ENCODE assay signal across 14 cellular contexts in genomic region chr3:52019352-52020080, GRCh38. TPM values are rescaled to one million over a fixed set of nuclear protein-coding genes. Genes with fewer than 3 reads are reported as not detected.
A peak's percentile ranks its signal among the peaks of the same experiment; 100 is the strongest.
DNase-seq lines count a peak whose midpoint lies in the region; ATAC-seq, FAIRE-seq and TF ChIP-seq lines count a peak whose summit lies in the region.
"Had no signal": no experiment of that assay in that cellular context is flagged by ENCODE, and none has a peak within 500 bp of the region (broad histone marks: within the 10 kb centered on the region; RNA-seq: fewer than 3 reads in every experiment).

No MANE protein-coding gene starts in this region.

- TF ChIP-seq CTCF in HFFc6 (IDR thresholded peaks at IDR 0.05) (no peak), HepG2 (CRISPR knock-in tag; IDR thresholded peaks at IDR 0.05) (no peak), stomach (IDR thresholded peaks at IDR 0.05) (no peak)

- POLR2A ChIA-PET in HepG2 (lab: Yijun Ruan, JAX): interaction anchor here (1.7 kb wide), 1 partner anchor 14 kb away, joined by 5 read pairs; no protein-coding TSS in a partner anchor

- intact Hi-C loops in HepG2 (cut with micrococcal nuclease; ENCODE audit: unreplicated experiment) (no loop called here), stomach (cut with DNase I; ENCODE audit: low total_unique reads) (no loop called here)

- BruUV-seq in HepG2 (replicated peaks; lab: Mats Ljungman, UMichigan): no TSS peak

- TF ChIP-seq RAD21 in HepG2 (CRISPR knock-in tag; IDR thresholded peaks at IDR 0.05): no peak

- TF ChIP-seq EP300 in HepG2 (IDR thresholded peaks at IDR 0.05; ENCODE audit: low read depth in 2 of 2, low read length in 2 of 2): no peak
- TF ChIP-seq EP300 in HepG2 (CRISPR knock-in tag; IDR thresholded peaks at IDR 0.05; ENCODE audit: borderline replicate concordance): no peak
- TF ChIP-seq EP300 in stomach (IDR thresholded peaks at IDR 0.05): peak; percentile 55

- no peaks in the 10 kb centered on the region for H3K9me3 ChIP-seq in esophagus (ENCODE audit: control insufficient read depth in 2 of 2, insufficient read depth in 1 of 2, low read depth in 1 of 2, low read length in 1 of 2)
- H3K9me3 ChIP-seq in HepG2 (ENCODE audit: low read length): no peaks in the 10 kb centered on the region
- H3K9me3 ChIP-seq in stomach: no peaks in the 10 kb centered on the region
- H3K9me3 ChIP-seq: right lobe of liver had no signal

- WGBS in esophagus, 2 donors: 74 to 80% methylated on average over 17 of the region's 17 CpGs
- WGBS in HepG2 (ENCODE audit: low lambda C conversion rate): 20% methylated on average over 11 of the region's 17 CpGs
- WGBS in stomach, 5 donors: 73 to 82% (median 82%) methylated on average over 14 to 17 of the region's 17 CpGs

- peaks cover 0 to 10% of the 10 kb centered on the region in 2 donors for H3K4me1 ChIP-seq in esophagus (ENCODE audit: control insufficient read depth in 2 of 2, insufficient read depth in 2 of 2, low read length in 1 of 2)
- peaks cover 67% of the 10 kb centered on the region for H3K4me1 ChIP-seq in HepG2 (ENCODE audit: insufficient read depth, low read length)
- peaks cover 0 to 25% (median 2%) of the 10 kb centered on the region in 4 donors for H3K4me1 ChIP-seq in stomach
- H3K4me1 ChIP-seq: right lobe of liver had no signal

- no peak for ATAC-seq in HepG2
- ATAC-seq in HG03460 (IDR thresholded peaks at IDR 0.05; ENCODE audit: unreplicated experiment): no peak
- no peak for ATAC-seq in GM19455 (IDR thresholded peaks at IDR 0.05; ENCODE audit: unreplicated experiment)
- no peak for ATAC-seq in HG02588 (IDR thresholded peaks at IDR 0.05; ENCODE audit: unreplicated experiment)

- H3K27ac ChIP-seq in esophagus (ENCODE audit: low read depth in 2 of 2, low read length in 1 of 2) (peak overlapping the region; percentile 8 to 21), HepG2 (ENCODE audit: extremely low read length, insufficient read depth, low read length) (no peak overlapping the region), stomach (peak overlapping the region in 3 of 5 donors; percentile 20 to 46 (median 25))
- H3K27ac ChIP-seq: right lobe of liver had no signal

- peaks cover 27% of the 10 kb centered on the region for H3K4me1 Mint-ChIP-seq in HFFc6 (ENCODE audit: low read depth)

- no peaks in the 10 kb centered on the region for H3K9me3 Mint-ChIP-seq in HFFc6
- H3K9me3 Mint-ChIP-seq: activated B cell treated with CpG ODN at 0.5 μM for 24 hours had no signal

- H3K79me2 ChIP-seq in HepG2 (ENCODE audit: insufficient read depth, low read length): no peaks in the 10 kb centered on the region

- peak overlapping the region; percentile 42; the same call in 1 of the 2 replicates for H3K27ac Mint-ChIP-seq in HFFc6
- H3K27ac Mint-ChIP-seq: activated B cell treated with CpG ODN at 0.5 μM for 24 hours; activated naive CD8-positive, alpha-beta T cell had no signal

- H3K9ac ChIP-seq in HepG2 (ENCODE audit: insufficient read depth, low read depth, low read length): no peak overlapping the region

- no peak overlapping the region for H3K4me3 Mint-ChIP-seq in HFFc6
- H3K4me3 Mint-ChIP-seq: activated B cell treated with CpG ODN at 0.5 μM for 24 hours; activated naive CD8-positive, alpha-beta T cell had no signal

- H3K36me3 ChIP-seq in esophagus (ENCODE audit: control insufficient read depth in 2 of 2, insufficient read depth in 2 of 2, low read length in 1 of 2) (no peaks in the 10 kb centered on the region), HepG2 (replicated peaks in 1 of 2; ENCODE audit: control insufficient read depth in 1 of 2, insufficient read depth in 2 of 2, low read length in 2 of 2) (no peaks in the 10 kb centered on the region), stomach (no peaks in the 10 kb centered on the region)
- H3K36me3 ChIP-seq: right lobe of liver had no signal

- H3K27me3 Mint-ChIP-seq in HFFc6 (ENCODE audit: insufficient read depth): peaks cover 1% of the 10 kb centered on the region; the same call in 1 of the 2 replicates
- H3K27me3 Mint-ChIP-seq: activated naive CD8-positive, alpha-beta T cell had no signal

- no peak for FAIRE-seq in HepG2 (lab: Jason Lieb, UNC)
- FAIRE-seq: colon, D721Med had no signal

- peak overlapping the region; percentile 39; the same call in 1 of the 2 replicates for H3K4me2 ChIP-seq in HepG2 (ENCODE audit: low read depth, low read length)

- H2AFZ ChIP-seq in HepG2 (ENCODE audit: low read length): no peak overlapping the region

- no peaks in the 10 kb centered on the region for H3K27me3 ChIP-seq in esophagus (ENCODE audit: control insufficient read depth in 1 of 2, insufficient read depth in 2 of 2, low read length in 2 of 2)
- H3K27me3 ChIP-seq in HepG2 (ENCODE audit: control insufficient read depth in 1 of 2, insufficient read depth in 2 of 2, low read length in 2 of 2): peaks cover 0 to 62% of the 10 kb centered on the region in 2 experiments; a peak in 3 of 5 replicates
- no peaks in the 10 kb centered on the region for H3K27me3 ChIP-seq in stomach
- H3K27me3 ChIP-seq: right lobe of liver had no signal

- CTCF ChIA-PET in HepG2 (lab: Yijun Ruan, JAX; ENCODE audit: low intra/inter-chr PET ratio, low total read pairs): no interaction called here

- no peaks in the 10 kb centered on the region for H4K20me1 ChIP-seq in HepG2 (ENCODE audit: insufficient read depth, low read length)

- H3K36me3 Mint-ChIP-seq in HFFc6 (ENCODE audit: low read depth): no peaks in the 10 kb centered on the region
- H3K36me3 Mint-ChIP-seq: activated naive CD8-positive, alpha-beta T cell had no signal

- H3K4me3 ChIP-seq in esophagus (ENCODE audit: low read depth in 1 of 2, low read length in 2 of 2): no peak overlapping the region
- peak overlapping the region in 1 of 3 experiments; percentile 40; a peak in 1 of 6 replicates for H3K4me3 ChIP-seq in HepG2 (replicated peaks in 1 of 3; ENCODE audit: insufficient read depth in 1 of 3, low read depth in 2 of 3, low read length in 3 of 3)
- H3K4me3 ChIP-seq in stomach: no peak overlapping the region
- H3K4me3 ChIP-seq: right lobe of liver had no signal

- DNase-seq in HFFc6 (no peak), HepG2 (ENCODE audit: low spot score) (no peak), stomach (no peak)
- DNase-seq in NK-92 treated with Interleukin-12 subunit alpha and Interleukin-12 subunit beta, amount 100 ng/mL, for 24 hours (lab: John Stamatoyannopoulos, UW): no peak
- DNase-seq: activated B cell treated with CpG ODN at 0.5 μM for 24 hours, NCI-H2227 treated with DMSO at 0.1 percent for 48 hours, right lobe of liver had no signal

- TF ChIP-seq POLR2A in HepG2 (IDR thresholded peaks at IDR 0.05; ENCODE audit: insufficient read depth in 1 of 2, low read depth in 2 of 2, low read length in 2 of 2): no peak
- TF ChIP-seq POLR2A in stomach (IDR thresholded peaks at IDR 0.05): no peak

- in situ Hi-C loops in HepG2 (cut with HindIII; ENCODE audit: extremely low pct_ligation_motif_present, low pct_unique_long_range_greater_than_20kb): no loop called here

RNA-seq across cellular contexts. Expression of gene RPL29, which starts 23.8 kb away (rescaled TPM):
- 1,000 to 10,000 TPM; 1,011 to 1,270 (median 1,111) TPM for total RNA-seq in HFFc6 (2021; fragmentation: NEBNext Ultra II Directional; extraction: Animal tissue kit (Norgen Biotek cat#: 25700))
- 1,000 to 10,000 TPM; 2,351 to 2,556 TPM for polyA plus RNA-seq in esophagus
- 1,348 and 1,507 TPM in 2 replicates for total RNA-seq in HepG2 (2016; rRNA removed; fragmentation: Illumina TruSeq; extraction: Trizol)
- 2,410 and 2,561 TPM in 2 replicates for total RNA-seq in HepG2 (2016; cell fraction: cytosol; rRNA removed; fragmentation: Illumina TruSeq; extraction: Trizol; ENCODE audit: low read depth)
- total RNA-seq in HepG2 (2016; cell fraction: insoluble cytoplasmic fraction; rRNA removed; fragmentation: Illumina TruSeq; extraction: Trizol): 1,336 and 1,557 TPM in 2 replicates
- 3,125 and 3,259 TPM in 2 replicates for total RNA-seq in HepG2 (2016; cell fraction: membrane; rRNA removed; fragmentation: Illumina TruSeq; extraction: Trizol)
- total RNA-seq in HepG2 (2016; cell fraction: nucleus; rRNA removed; fragmentation: Illumina TruSeq; extraction: Trizol): 561 and 582 TPM in 2 replicates
- 2,212 and 2,263 TPM in 2 replicates for polyA plus RNA-seq in HepG2 (2011; rRNA removed)
- polyA plus RNA-seq in HepG2 (2011; cell fraction: cytosol; rRNA removed): 3,529 and 3,773 TPM in 2 replicates
- polyA plus RNA-seq in HepG2 (2011; cell fraction: nucleus; rRNA removed): 1,156 and 1,364 TPM in 2 replicates
- polyA plus RNA-seq in HepG2 (2012): 2,468 and 3,197 TPM in 2 replicates
- polyA plus RNA-seq in HepG2 (2016; cell fraction: cytosol; fragmentation: Illumina TruSeq; extraction: Trizol; ENCODE audit: low read depth): 3,334 and 3,729 TPM in 2 replicates
- polyA plus RNA-seq in HepG2 (2016; cell fraction: insoluble cytoplasmic fraction; fragmentation: Illumina TruSeq; extraction: Trizol; ENCODE audit: low read depth): 2,145 and 2,237 TPM in 2 replicates
- polyA plus RNA-seq in HepG2 (2016; cell fraction: membrane; fragmentation: Illumina TruSeq; extraction: Trizol; ENCODE audit: low read depth): 4,346 and 4,410 TPM in 2 replicates
- polyA plus RNA-seq in HepG2 (2016; cell fraction: nucleus; fragmentation: Illumina TruSeq; extraction: Trizol; ENCODE audit: insufficient read depth, low read depth): 1,173 and 1,267 TPM in 2 replicates
- polyA minus RNA-seq in HepG2 (2011; rRNA and poly(A)+ RNA removed; ENCODE audit: low replicate concordance): 1,196 and 1,308 TPM in 2 replicates
- 819 and 837 TPM in 2 replicates for polyA minus RNA-seq in HepG2 (2011; cell fraction: cytosol; rRNA and poly(A)+ RNA removed)
- polyA minus RNA-seq in HepG2 (2011; cell fraction: nucleus; rRNA and poly(A)+ RNA removed): 324 and 432 TPM in 2 replicates
- total RNA-seq in stomach: 1,000 to 10,000 TPM in 1 of 5 donors, 100 to 1,000 TPM in 4; 144 to 1,657 (median 865) TPM
- polyA plus RNA-seq in stomach: 1,000 to 10,000 TPM; 2,501 to 3,071 (median 2,933) TPM

RNA-seq across cellular contexts. Expression of gene ACY1, which starts 36.2 kb away (rescaled TPM):
- 10 to 100 TPM; 40.0 to 49.2 (median 41.5) TPM for total RNA-seq in HFFc6 (2021; fragmentation: NEBNext Ultra II Directional; extraction: Animal tissue kit (Norgen Biotek cat#: 25700))
- polyA plus RNA-seq in esophagus (10 to 100 TPM; 22.4 to 23.2 TPM), HepG2 (2011; rRNA removed) (162 and 166 TPM in 2 replicates), stomach (10 to 100 TPM; 32.9 to 60.6 (median 41.9) TPM)
- total RNA-seq in HepG2 (2016; rRNA removed; fragmentation: Illumina TruSeq; extraction: Trizol) (112 and 113 TPM in 2 replicates), stomach (10 to 100 TPM in 3 of 5 donors, 1 to 10 TPM in 1, not detected in 1; 8.0 to 42.6 (median 31.5) TPM)
- 24.7 and 29.0 TPM in 2 replicates for total RNA-seq in HepG2 (2016; cell fraction: cytosol; rRNA removed; fragmentation: Illumina TruSeq; extraction: Trizol; ENCODE audit: low read depth)
- total RNA-seq in HepG2 (2016; cell fraction: insoluble cytoplasmic fraction; rRNA removed; fragmentation: Illumina TruSeq; extraction: Trizol): 100 and 107 TPM in 2 replicates
- 29.7 and 29.8 TPM in 2 replicates for total RNA-seq in HepG2 (2016; cell fraction: membrane; rRNA removed; fragmentation: Illumina TruSeq; extraction: Trizol)
- total RNA-seq in HepG2 (2016; cell fraction: nucleus; rRNA removed; fragmentation: Illumina TruSeq; extraction: Trizol): 46.2 and 55.9 TPM in 2 replicates
- polyA plus RNA-seq in HepG2 (2011; cell fraction: cytosol; rRNA removed): 122 and 222 TPM in 2 replicates
- 380 and 387 TPM in 2 replicates for polyA plus RNA-seq in HepG2 (2011; cell fraction: nucleus; rRNA removed)
- 89.1 and 116 TPM in 2 replicates for polyA plus RNA-seq in HepG2 (2012)
- 18.6 and 25.0 TPM in 2 replicates for polyA plus RNA-seq in HepG2 (2016; cell fraction: cytosol; fragmentation: Illumina TruSeq; extraction: Trizol; ENCODE audit: low read depth)
- polyA plus RNA-seq in HepG2 (2016; cell fraction: insoluble cytoplasmic fraction; fragmentation: Illumina TruSeq; extraction: Trizol; ENCODE audit: low read depth): 101 and 119 TPM in 2 replicates
- 26.8 and 28.5 TPM in 2 replicates for polyA plus RNA-seq in HepG2 (2016; cell fraction: membrane; fragmentation: Illumina TruSeq; extraction: Trizol; ENCODE audit: low read depth)
- polyA plus RNA-seq in HepG2 (2016; cell fraction: nucleus; fragmentation: Illumina TruSeq; extraction: Trizol; ENCODE audit: insufficient read depth, low read depth): 112 and 117 TPM in 2 replicates
- polyA minus RNA-seq in HepG2 (2011; rRNA and poly(A)+ RNA removed; ENCODE audit: low replicate concordance): 110 and 460 TPM in 2 replicates
- 133 and 142 TPM in 2 replicates for polyA minus RNA-seq in HepG2 (2011; cell fraction: cytosol; rRNA and poly(A)+ RNA removed)
- polyA minus RNA-seq in HepG2 (2011; cell fraction: nucleus; rRNA and poly(A)+ RNA removed): 75.1 and 77.0 TPM in 2 replicates

RNA-seq across cellular contexts. Expression of gene DUSP7, which starts 36.9 kb away (rescaled TPM):
- 10 to 100 TPM; 31.7 to 43.3 (median 37.4) TPM for total RNA-seq in HFFc6 (2021; fragmentation: NEBNext Ultra II Directional; extraction: Animal tissue kit (Norgen Biotek cat#: 25700))
- 10 to 100 TPM; 18.2 to 35.2 TPM for polyA plus RNA-seq in esophagus
- 6.6 and 7.3 TPM in 2 replicates for total RNA-seq in HepG2 (2016; rRNA removed; fragmentation: Illumina TruSeq; extraction: Trizol)
- total RNA-seq in HepG2 (2016; cell fraction: cytosol; rRNA removed; fragmentation: Illumina TruSeq; extraction: Trizol; ENCODE audit: low read depth): 4.7 and 5.1 TPM in 2 replicates
- total RNA-seq in HepG2 (2016; cell fraction: insoluble cytoplasmic fraction; rRNA removed; fragmentation: Illumina TruSeq; extraction: Trizol): 5.1 and 7.0 TPM in 2 replicates
- 14.7 and 15.2 TPM in 2 replicates for total RNA-seq in HepG2 (2016; cell fraction: membrane; rRNA removed; fragmentation: Illumina TruSeq; extraction: Trizol)
- 4.6 and 4.7 TPM in 2 replicates for total RNA-seq in HepG2 (2016; cell fraction: nucleus; rRNA removed; fragmentation: Illumina TruSeq; extraction: Trizol)
- 8.7 and 8.8 TPM in 2 replicates for polyA plus RNA-seq in HepG2 (2011; rRNA removed)
- polyA plus RNA-seq in HepG2 (2011; cell fraction: cytosol; rRNA removed): 8.3 and 10.5 TPM in 2 replicates
- polyA plus RNA-seq in HepG2 (2011; cell fraction: nucleus; rRNA removed): 5.7 and 6.3 TPM in 2 replicates
- polyA plus RNA-seq in HepG2 (2012): 2.9 and 3.4 TPM in 2 replicates
- polyA plus RNA-seq in HepG2 (2016; cell fraction: cytosol; fragmentation: Illumina TruSeq; extraction: Trizol; ENCODE audit: low read depth): 7.5 and 8.7 TPM in 2 replicates
- 9.3 and 11.6 TPM in 2 replicates for polyA plus RNA-seq in HepG2 (2016; cell fraction: insoluble cytoplasmic fraction; fragmentation: Illumina TruSeq; extraction: Trizol; ENCODE audit: low read depth)
- 15.7 and 19.4 TPM in 2 replicates for polyA plus RNA-seq in HepG2 (2016; cell fraction: membrane; fragmentation: Illumina TruSeq; extraction: Trizol; ENCODE audit: low read depth)
- polyA plus RNA-seq in HepG2 (2016; cell fraction: nucleus; fragmentation: Illumina TruSeq; extraction: Trizol; ENCODE audit: insufficient read depth, low read depth): 7.9 and 8.3 TPM in 2 replicates
- polyA minus RNA-seq in HepG2 (2011; rRNA and poly(A)+ RNA removed; ENCODE audit: low replicate concordance): 31.6 and 87.2 TPM in 2 replicates
- 8.1 and 9.1 TPM in 2 replicates for polyA minus RNA-seq in HepG2 (2011; cell fraction: cytosol; rRNA and poly(A)+ RNA removed)
- 4.6 and 5.6 TPM in 2 replicates for polyA minus RNA-seq in HepG2 (2011; cell fraction: nucleus; rRNA and poly(A)+ RNA removed)
- 10 to 100 TPM in 1 of 5 donors, 1 to 10 TPM in 3, under 1 TPM in 1; 0.58 to 23.7 (median 4.6) TPM for total RNA-seq in stomach
- polyA plus RNA-seq in stomach: 10 to 100 TPM in 1 of 3 donors, 1 to 10 TPM in 2; 4.9 to 11.2 (median 5.1) TPM

RNA-seq across cellular contexts. Expression of gene ABHD14A, which starts 44.7 kb away (rescaled TPM):
- total RNA-seq in HFFc6 (2021; fragmentation: NEBNext Ultra II Directional; extraction: Animal tissue kit (Norgen Biotek cat#: 25700)): 10 to 100 TPM; 10.5 to 13.2 (median 11.0) TPM
- 10 to 100 TPM in 1 of 2 donors, 1 to 10 TPM in 1; 8.0 to 12.9 TPM for polyA plus RNA-seq in esophagus
- 12.3 and 29.5 TPM in 2 replicates for total RNA-seq in HepG2 (2016; rRNA removed; fragmentation: Illumina TruSeq; extraction: Trizol)
- 29.8 and 42.0 TPM in 2 replicates for total RNA-seq in HepG2 (2016; cell fraction: cytosol; rRNA removed; fragmentation: Illumina TruSeq; extraction: Trizol; ENCODE audit: low read depth)
- 13.9 and 25.2 TPM in 2 replicates for total RNA-seq in HepG2 (2016; cell fraction: insoluble cytoplasmic fraction; rRNA removed; fragmentation: Illumina TruSeq; extraction: Trizol)
- 28.5 and 40.2 TPM in 2 replicates for total RNA-seq in HepG2 (2016; cell fraction: membrane; rRNA removed; fragmentation: Illumina TruSeq; extraction: Trizol)
- total RNA-seq in HepG2 (2016; cell fraction: nucleus; rRNA removed; fragmentation: Illumina TruSeq; extraction: Trizol): 14.6 and 20.6 TPM in 2 replicates
- polyA plus RNA-seq in HepG2 (2011; rRNA removed): 46.9 and 53.9 TPM in 2 replicates
- 62.7 and 81.3 TPM in 2 replicates for polyA plus RNA-seq in HepG2 (2011; cell fraction: cytosol; rRNA removed)
- 21.1 and 27.5 TPM in 2 replicates for polyA plus RNA-seq in HepG2 (2011; cell fraction: nucleus; rRNA removed)
- polyA plus RNA-seq in HepG2 (2012): 15.4 and 26.5 TPM in 2 replicates
- polyA plus RNA-seq in HepG2 (2016; cell fraction: cytosol; fragmentation: Illumina TruSeq; extraction: Trizol; ENCODE audit: low read depth): 43.5 and 57.3 TPM in 2 replicates
- 16.4 and 20.9 TPM in 2 replicates for polyA plus RNA-seq in HepG2 (2016; cell fraction: insoluble cytoplasmic fraction; fragmentation: Illumina TruSeq; extraction: Trizol; ENCODE audit: low read depth)
- polyA plus RNA-seq in HepG2 (2016; cell fraction: membrane; fragmentation: Illumina TruSeq; extraction: Trizol; ENCODE audit: low read depth): 38.0 and 46.5 TPM in 2 replicates
- polyA plus RNA-seq in HepG2 (2016; cell fraction: nucleus; fragmentation: Illumina TruSeq; extraction: Trizol; ENCODE audit: insufficient read depth, low read depth): 40.2 and 40.9 TPM in 2 replicates
- 36.2 and 41.1 TPM in 2 replicates for polyA minus RNA-seq in HepG2 (2011; rRNA and poly(A)+ RNA removed; ENCODE audit: low replicate concordance)
- polyA minus RNA-seq in HepG2 (2011; cell fraction: cytosol; rRNA and poly(A)+ RNA removed): 12.3 and 12.7 TPM in 2 replicates
- 2.2 and 3.2 TPM in 2 replicates for polyA minus RNA-seq in HepG2 (2011; cell fraction: nucleus; rRNA and poly(A)+ RNA removed)
- 10 to 100 TPM in 2 of 5 donors, 1 to 10 TPM in 1, not detected in 2; 7.0 to 17.0 (median 14.5) TPM for total RNA-seq in stomach
- polyA plus RNA-seq in stomach: 10 to 100 TPM; 12.2 to 20.8 (median 16.3) TPM

RNA-seq across cellular contexts. Expression of gene ABHD14B, which starts 45.7 kb away (rescaled TPM):
- 10 to 100 TPM; 29.6 to 39.3 (median 33.9) TPM for total RNA-seq in HFFc6 (2021; fragmentation: NEBNext Ultra II Directional; extraction: Animal tissue kit (Norgen Biotek cat#: 25700))
- polyA plus RNA-seq in esophagus (10 to 100 TPM; 29.6 to 40.5 TPM), HepG2 (2011; rRNA removed) (102 and 108 TPM in 2 replicates), stomach (10 to 100 TPM; 48.1 to 82.9 (median 57.3) TPM)
- total RNA-seq in HepG2 (2016; rRNA removed; fragmentation: Illumina TruSeq; extraction: Trizol) (40.4 and 44.4 TPM in 2 replicates), stomach (10 to 100 TPM in 4 of 5 donors, 1 to 10 TPM in 1; 2.9 to 67.4 (median 28.4) TPM)
- total RNA-seq in HepG2 (2016; cell fraction: cytosol; rRNA removed; fragmentation: Illumina TruSeq; extraction: Trizol; ENCODE audit: low read depth): 13.6 and 18.3 TPM in 2 replicates
- total RNA-seq in HepG2 (2016; cell fraction: insoluble cytoplasmic fraction; rRNA removed; fragmentation: Illumina TruSeq; extraction: Trizol): 39.5 and 45.7 TPM in 2 replicates
- total RNA-seq in HepG2 (2016; cell fraction: membrane; rRNA removed; fragmentation: Illumina TruSeq; extraction: Trizol): 31.7 and 38.5 TPM in 2 replicates
- total RNA-seq in HepG2 (2016; cell fraction: nucleus; rRNA removed; fragmentation: Illumina TruSeq; extraction: Trizol): 23.4 and 24.3 TPM in 2 replicates
- 95.9 and 104 TPM in 2 replicates for polyA plus RNA-seq in HepG2 (2011; cell fraction: cytosol; rRNA removed)
- 69.4 and 73.2 TPM in 2 replicates for polyA plus RNA-seq in HepG2 (2011; cell fraction: nucleus; rRNA removed)
- polyA plus RNA-seq in HepG2 (2012): 40.5 and 57.0 TPM in 2 replicates
- 22.6 and 24.5 TPM in 2 replicates for polyA plus RNA-seq in HepG2 (2016; cell fraction: cytosol; fragmentation: Illumina TruSeq; extraction: Trizol; ENCODE audit: low read depth)
- polyA plus RNA-seq in HepG2 (2016; cell fraction: insoluble cytoplasmic fraction; fragmentation: Illumina TruSeq; extraction: Trizol; ENCODE audit: low read depth): 68.7 and 73.5 TPM in 2 replicates
- polyA plus RNA-seq in HepG2 (2016; cell fraction: membrane; fragmentation: Illumina TruSeq; extraction: Trizol; ENCODE audit: low read depth): 44.0 and 45.5 TPM in 2 replicates
- polyA plus RNA-seq in HepG2 (2016; cell fraction: nucleus; fragmentation: Illumina TruSeq; extraction: Trizol; ENCODE audit: insufficient read depth, low read depth): 59.0 and 60.0 TPM in 2 replicates
- polyA minus RNA-seq in HepG2 (2011; rRNA and poly(A)+ RNA removed; ENCODE audit: low replicate concordance): 111 and 118 TPM in 2 replicates
- polyA minus RNA-seq in HepG2 (2011; cell fraction: cytosol; rRNA and poly(A)+ RNA removed): 32.2 and 37.7 TPM in 2 replicates
- 17.9 and 25.7 TPM in 2 replicates for polyA minus RNA-seq in HepG2 (2011; cell fraction: nucleus; rRNA and poly(A)+ RNA removed)
